ENCODE assay signal across 1 cellular context in the genomic region with DNA sequence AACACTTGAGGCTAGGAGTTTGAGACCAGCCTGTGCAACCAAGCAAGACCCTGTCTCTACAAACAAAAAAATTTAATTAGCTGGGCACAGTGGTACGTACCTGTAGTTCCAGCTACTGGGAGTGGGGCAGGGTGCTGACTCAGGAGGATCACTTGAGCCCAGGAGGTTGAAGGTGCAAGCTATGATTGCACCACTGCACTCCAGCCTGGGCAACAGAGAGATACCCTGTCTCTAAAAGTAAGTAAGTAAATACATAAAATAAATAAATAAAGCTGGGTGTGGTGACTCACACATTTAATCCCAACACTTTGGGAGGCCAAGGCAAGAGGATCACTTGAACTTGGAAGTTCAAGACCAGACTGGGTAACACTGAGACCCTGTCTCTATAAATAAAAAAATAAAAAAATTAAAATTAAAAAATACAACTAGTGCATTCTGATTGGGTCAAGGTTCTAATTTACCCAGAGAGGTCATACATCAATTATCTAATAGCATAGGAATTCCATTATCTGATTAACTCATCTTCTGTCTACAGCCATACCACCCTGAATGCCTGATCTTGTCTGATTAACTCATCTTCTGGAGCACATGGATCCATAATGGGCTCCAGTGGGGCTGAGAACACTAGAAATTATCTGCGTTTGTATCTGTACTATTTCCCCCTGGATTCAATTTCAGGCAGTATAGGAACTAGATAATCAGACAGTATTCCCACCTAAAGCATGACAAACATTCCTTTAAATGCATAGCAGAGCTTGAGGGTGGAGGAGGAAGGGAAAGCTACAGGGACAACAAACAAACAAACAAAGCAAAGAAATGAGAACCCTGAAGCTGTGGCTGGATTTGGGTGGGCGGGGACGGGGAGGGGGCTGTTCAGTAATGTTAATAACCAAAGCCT.
TF ChIP-seq lines count a peak whose summit lies in the region.

No MANE protein-coding gene starts in this region.

TF ChIP-seq in GM23338, 12 proteins besides CTCF, POLR2A, EP300 and RAD21:
- TF ChIP-seq STAT1 (IDR thresholded peaks at IDR 0.05; ENCODE audit: unreplicated experiment) (no peak), EZH2 (IDR thresholded peaks at IDR 0.05; ENCODE audit: low read depth, unreplicated experiment) (no peak), EZH2phosphoT487 (IDR thresholded peaks at IDR 0.05; ENCODE audit: unreplicated experiment) (no peak), CREB1 (CRISPR knock-in tag; IDR thresholded peaks at IDR 0.05; ENCODE audit: low read depth) (no peak), JUNB (IDR thresholded peaks at IDR 0.05; ENCODE audit: unreplicated experiment) (no peak), NANOG (IDR thresholded peaks at IDR 0.05; ENCODE audit: borderline replicate concordance) (no peak), ZNF114 (CRISPR knock-in tag; IDR thresholded peaks at IDR 0.05) (no peak), ZNF331 (CRISPR knock-in tag; IDR thresholded peaks at IDR 0.05; ENCODE audit: low read depth) (no peak), POLR2AphosphoS5 (IDR thresholded peaks at IDR 0.05; ENCODE audit: low read depth) (no peak)
- TF ChIP-seq, protein P1, sequence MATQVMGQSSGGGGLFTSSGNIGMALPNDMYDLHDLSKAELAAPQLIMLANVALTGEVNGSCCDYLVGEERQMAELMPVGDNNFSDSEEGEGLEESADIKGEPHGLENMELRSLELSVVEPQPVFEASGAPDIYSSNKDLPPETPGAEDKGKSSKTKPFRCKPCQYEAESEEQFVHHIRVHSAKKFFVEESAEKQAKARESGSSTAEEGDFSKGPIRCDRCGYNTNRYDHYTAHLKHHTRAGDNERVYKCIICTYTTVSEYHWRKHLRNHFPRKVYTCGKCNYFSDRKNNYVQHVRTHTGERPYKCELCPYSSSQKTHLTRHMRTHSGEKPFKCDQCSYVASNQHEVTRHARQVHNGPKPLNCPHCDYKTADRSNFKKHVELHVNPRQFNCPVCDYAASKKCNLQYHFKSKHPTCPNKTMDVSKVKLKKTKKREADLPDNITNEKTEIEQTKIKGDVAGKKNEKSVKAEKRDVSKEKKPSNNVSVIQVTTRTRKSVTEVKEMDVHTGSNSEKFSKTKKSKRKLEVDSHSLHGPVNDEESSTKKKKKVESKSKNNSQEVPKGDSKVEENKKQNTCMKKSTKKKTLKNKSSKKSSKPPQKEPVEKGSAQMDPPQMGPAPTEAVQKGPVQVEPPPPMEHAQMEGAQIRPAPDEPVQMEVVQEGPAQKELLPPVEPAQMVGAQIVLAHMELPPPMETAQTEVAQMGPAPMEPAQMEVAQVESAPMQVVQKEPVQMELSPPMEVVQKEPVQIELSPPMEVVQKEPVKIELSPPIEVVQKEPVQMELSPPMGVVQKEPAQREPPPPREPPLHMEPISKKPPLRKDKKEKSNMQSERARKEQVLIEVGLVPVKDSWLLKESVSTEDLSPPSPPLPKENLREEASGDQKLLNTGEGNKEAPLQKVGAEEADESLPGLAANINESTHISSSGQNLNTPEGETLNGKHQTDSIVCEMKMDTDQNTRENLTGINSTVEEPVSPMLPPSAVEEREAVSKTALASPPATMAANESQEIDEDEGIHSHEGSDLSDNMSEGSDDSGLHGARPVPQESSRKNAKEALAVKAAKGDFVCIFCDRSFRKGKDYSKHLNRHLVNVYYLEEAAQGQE (IDR thresholded peaks at IDR 0.05; ENCODE audit: unreplicated experiment) = no peak
- TF ChIP-seq, protein P2, sequence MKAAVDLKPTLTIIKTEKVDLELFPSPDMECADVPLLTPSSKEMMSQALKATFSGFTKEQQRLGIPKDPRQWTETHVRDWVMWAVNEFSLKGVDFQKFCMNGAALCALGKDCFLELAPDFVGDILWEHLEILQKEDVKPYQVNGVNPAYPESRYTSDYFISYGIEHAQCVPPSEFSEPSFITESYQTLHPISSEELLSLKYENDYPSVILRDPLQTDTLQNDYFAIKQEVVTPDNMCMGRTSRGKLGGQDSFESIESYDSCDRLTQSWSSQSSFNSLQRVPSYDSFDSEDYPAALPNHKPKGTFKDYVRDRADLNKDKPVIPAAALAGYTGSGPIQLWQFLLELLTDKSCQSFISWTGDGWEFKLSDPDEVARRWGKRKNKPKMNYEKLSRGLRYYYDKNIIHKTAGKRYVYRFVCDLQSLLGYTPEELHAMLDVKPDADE (IDR thresholded peaks at IDR 0.05) = no peak
- TF ChIP-seq, protein P3, sequence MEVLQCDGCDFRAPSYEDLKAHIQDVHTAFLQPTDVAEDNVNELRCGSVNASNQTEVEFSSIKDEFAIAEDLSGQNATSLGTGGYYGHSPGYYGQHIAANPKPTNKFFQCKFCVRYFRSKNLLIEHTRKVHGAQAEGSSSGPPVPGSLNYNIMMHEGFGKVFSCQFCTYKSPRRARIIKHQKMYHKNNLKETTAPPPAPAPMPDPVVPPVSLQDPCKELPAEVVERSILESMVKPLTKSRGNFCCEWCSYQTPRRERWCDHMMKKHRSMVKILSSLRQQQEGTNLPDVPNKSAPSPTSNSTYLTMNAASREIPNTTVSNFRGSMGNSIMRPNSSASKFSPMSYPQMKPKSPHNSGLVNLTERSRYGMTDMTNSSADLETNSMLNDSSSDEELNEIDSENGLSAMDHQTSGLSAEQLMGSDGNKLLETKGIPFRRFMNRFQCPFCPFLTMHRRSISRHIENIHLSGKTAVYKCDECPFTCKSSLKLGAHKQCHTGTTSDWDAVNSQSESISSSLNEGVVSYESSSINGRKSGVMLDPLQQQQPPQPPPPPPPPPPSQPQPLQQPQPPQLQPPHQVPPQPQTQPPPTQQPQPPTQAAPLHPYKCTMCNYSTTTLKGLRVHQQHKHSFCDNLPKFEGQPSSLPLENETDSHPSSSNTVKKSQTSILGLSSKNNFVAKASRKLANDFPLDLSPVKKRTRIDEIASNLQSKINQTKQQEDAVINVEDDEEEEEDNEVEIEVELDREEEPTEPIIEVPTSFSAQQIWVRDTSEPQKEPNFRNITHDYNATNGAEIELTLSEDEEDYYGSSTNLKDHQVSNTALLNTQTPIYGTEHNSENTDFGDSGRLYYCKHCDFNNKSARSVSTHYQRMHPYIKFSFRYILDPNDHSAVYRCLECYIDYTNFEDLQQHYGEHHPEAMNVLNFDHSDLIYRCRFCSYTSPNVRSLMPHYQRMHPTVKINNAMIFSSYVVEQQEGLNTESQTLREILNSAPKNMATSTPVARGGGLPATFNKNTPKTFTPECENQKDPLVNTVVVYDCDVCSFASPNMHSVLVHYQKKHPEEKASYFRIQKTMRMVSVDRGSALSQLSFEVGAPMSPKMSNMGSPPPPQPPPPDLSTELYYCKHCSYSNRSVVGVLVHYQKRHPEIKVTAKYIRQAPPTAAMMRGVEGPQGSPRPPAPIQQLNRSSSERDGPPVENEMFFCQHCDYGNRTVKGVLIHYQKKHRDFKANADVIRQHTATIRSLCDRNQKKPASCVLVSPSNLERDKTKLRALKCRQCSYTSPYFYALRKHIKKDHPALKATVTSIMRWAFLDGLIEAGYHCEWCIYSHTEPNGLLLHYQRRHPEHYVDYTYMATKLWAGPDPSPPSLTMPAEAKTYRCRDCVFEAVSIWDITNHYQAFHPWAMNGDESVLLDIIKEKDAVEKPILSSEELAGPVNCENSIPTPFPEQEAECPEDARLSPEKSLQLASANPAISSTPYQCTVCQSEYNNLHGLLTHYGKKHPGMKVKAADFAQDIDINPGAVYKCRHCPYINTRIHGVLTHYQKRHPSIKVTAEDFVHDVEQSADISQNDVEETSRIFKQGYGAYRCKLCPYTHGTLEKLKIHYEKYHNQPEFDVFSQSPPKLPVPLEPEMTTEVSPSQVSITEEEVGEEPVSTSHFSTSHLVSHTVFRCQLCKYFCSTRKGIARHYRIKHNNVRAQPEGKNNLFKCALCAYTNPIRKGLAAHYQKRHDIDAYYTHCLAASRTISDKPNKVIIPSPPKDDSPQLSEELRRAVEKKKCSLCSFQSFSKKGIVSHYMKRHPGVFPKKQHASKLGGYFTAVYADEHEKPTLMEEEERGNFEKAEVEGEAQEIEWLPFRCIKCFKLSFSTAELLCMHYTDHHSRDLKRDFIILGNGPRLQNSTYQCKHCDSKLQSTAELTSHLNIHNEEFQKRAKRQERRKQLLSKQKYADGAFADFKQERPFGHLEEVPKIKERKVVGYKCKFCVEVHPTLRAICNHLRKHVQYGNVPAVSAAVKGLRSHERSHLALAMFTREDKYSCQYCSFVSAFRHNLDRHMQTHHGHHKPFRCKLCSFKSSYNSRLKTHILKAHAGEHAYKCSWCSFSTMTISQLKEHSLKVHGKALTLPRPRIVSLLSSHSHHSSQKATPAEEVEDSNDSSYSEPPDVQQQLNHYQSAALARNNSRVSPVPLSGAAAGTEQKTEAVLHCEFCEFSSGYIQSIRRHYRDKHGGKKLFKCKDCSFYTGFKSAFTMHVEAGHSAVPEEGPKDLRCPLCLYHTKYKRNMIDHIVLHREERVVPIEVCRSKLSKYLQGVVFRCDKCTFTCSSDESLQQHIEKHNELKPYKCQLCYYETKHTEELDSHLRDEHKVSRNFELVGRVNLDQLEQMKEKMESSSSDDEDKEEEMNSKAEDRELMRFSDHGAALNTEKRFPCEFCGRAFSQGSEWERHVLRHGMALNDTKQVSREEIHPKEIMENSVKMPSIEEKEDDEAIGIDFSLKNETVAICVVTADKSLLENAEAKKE (CRISPR knock-in tag; IDR thresholded peaks at IDR 0.05) = no peak
